ENCODE assay signal across 8 cellular contexts in genomic region chr13:26929971-26930730, GRCh38.
A peak's percentile ranks its signal among the peaks of the same experiment; 100 is the strongest.
DNase-seq lines count a peak whose midpoint lies in the region; ATAC-seq and TF ChIP-seq lines count a peak whose summit lies in the region.

No MANE protein-coding gene starts in this region.

- ATAC-seq in GM21526 (IDR thresholded peaks at IDR 0.05; ENCODE audit: low FRiP score, unreplicated experiment) = no peak

- H3K9ac ChIP-seq in ES-I3 (ENCODE audit: low read depth, low read length) = peak overlapping the region; percentile 38

- peaks cover 21% of the 10 kb centered on the region for H3K4me1 Mint-ChIP-seq in endothelial cell (ENCODE audit: unreplicated experiment)

- H3K36me3 Mint-ChIP-seq in endothelial cell (ENCODE audit: low read depth, unreplicated experiment) = no peaks in the 10 kb centered on the region

- no peak overlapping the region for H3K27ac Mint-ChIP-seq in endothelial cell (ENCODE audit: unreplicated experiment)

- no peaks in the 10 kb centered on the region for H3K36me3 ChIP-seq in ES-I3 (ENCODE audit: insufficient read depth, low read length)

- peak; percentile 97 for TF ChIP-seq CTCF in endothelial cell (IDR thresholded peaks at IDR 0.05; ENCODE audit: unreplicated experiment)

- peak; percentile 62 for DNase-seq in HT1080 (ENCODE audit: low read depth)
- DNase-seq in NK-92 treated with Interleukin-12 subunit alpha and Interleukin-12 subunit beta, amount 100 ng/mL, for 24 hours (lab: John Stamatoyannopoulos, UW) = peak; percentile 55
- DNase-seq in activated CD8-positive, alpha-beta memory T cell treated with anti-CD3 and anti-CD28 coated beads for 48 hours (ENCODE audit: low read depth in 2 of 3, low spot score in 2 of 3) = peak; percentile 29 to 65 (median 55)
- DNase-seq in endothelial cell (ENCODE audit: low spot score) = peak; percentile 88
- peak; percentile 83 for DNase-seq in midbrain (lab: John Stamatoyannopoulos, UW)
- DNase-seq in stimulated activated CD8-positive, alpha-beta memory T cell treated with anti-CD3 and anti-CD28 coated beads, Interleukin-2, amount 100 ng/mL, for 48 hours (ENCODE audit: low read depth in 2 of 2) = peak; percentile 59 to 62

- no peak overlapping the region for H3K4me3 Mint-ChIP-seq in endothelial cell (ENCODE audit: unreplicated experiment)

- H3K27me3 Mint-ChIP-seq in endothelial cell (ENCODE audit: unreplicated experiment) = no peaks in the 10 kb centered on the region

- H3K4me1 ChIP-seq in ES-I3 (ENCODE audit: insufficient read depth, low read length) = no peaks in the 10 kb centered on the region

- no peaks in the 10 kb centered on the region for H3K9me3 ChIP-seq in ES-I3 (ENCODE audit: control insufficient read depth, insufficient read depth, low read length)

- no peaks in the 10 kb centered on the region for H3K9me3 Mint-ChIP-seq in endothelial cell (ENCODE audit: unreplicated experiment)
